ENCODE assay signal across 8 cellular contexts in genomic region chr12:30457621-30458289, GRCh38.
DNase-seq lines count a peak whose midpoint lies in the region; ATAC-seq and TF ChIP-seq lines count a peak whose summit lies in the region.

No MANE protein-coding gene starts in this region.

- ATAC-seq in activated T-cell treated with anti-CD3 and anti-CD28 coated beads, Interleukin-2, amount 50 U/mL, for 72 hours (replicated peaks in 1 of 2): no peak

- no peaks in the 10 kb centered on the region for H3K9me3 ChIP-seq in mesodermal cell (ENCODE audit: control insufficient read depth, low read length)

- no peak overlapping the region for H3K27ac Mint-ChIP-seq in activated T-cell treated with anti-CD3 and anti-CD28 coated beads, Interleukin-2, amount 50 U/mL, for 72 hours

- H3K4me3 ChIP-seq in cardiac fibroblast (replicated peaks in 1 of 2; ENCODE audit: low read depth in 2 of 2, low read length in 2 of 2) (no peak overlapping the region), mesodermal cell (ENCODE audit: extremely low read depth, insufficient read depth, low read length, poor library complexity, severe bottlenecking) (no peak overlapping the region)

- H3K36me3 ChIP-seq in mesodermal cell (ENCODE audit: control insufficient read depth, insufficient read depth, low read length): no peaks in the 10 kb centered on the region

- peak; percentile 77 for TF ChIP-seq CTCF in C4-2B (conservative IDR thresholded peaks at IDR 0.05)
- TF ChIP-seq CTCF in cardiac fibroblast (IDR thresholded peaks at IDR 0.05; ENCODE audit: low read depth, low read length): peak; percentile 57

- H3K36me3 Mint-ChIP-seq in activated T-cell treated with anti-CD3 and anti-CD28 coated beads, Interleukin-2, amount 50 U/mL, for 72 hours (ENCODE audit: insufficient read depth in 2 of 2): no peaks in the 10 kb centered on the region

- no peak overlapping the region for H3K4me3 Mint-ChIP-seq in activated T-cell treated with anti-CD3 and anti-CD28 coated beads, Interleukin-2, amount 50 U/mL, for 72 hours

- H3K9me3 Mint-ChIP-seq in activated T-cell treated with anti-CD3 and anti-CD28 coated beads, Interleukin-2, amount 50 U/mL, for 72 hours: peaks cover 0 to 2% of the 10 kb centered on the region in 2 donors

- H3K27ac ChIP-seq in C4-2B: peak overlapping the region; percentile 32; the same call in 1 of the 2 replicates
- peak overlapping the region; percentile 48 for H3K27ac ChIP-seq in mesodermal cell (ENCODE audit: low read depth, low read length, severe bottlenecking)

- no peaks in the 10 kb centered on the region for H3K27me3 Mint-ChIP-seq in activated T-cell treated with anti-CD3 and anti-CD28 coated beads, Interleukin-2, amount 50 U/mL, for 72 hours (ENCODE audit: low read depth)

- H3K4me1 ChIP-seq in mesodermal cell (ENCODE audit: control insufficient read depth, insufficient read depth, low read length, poor library complexity, severe bottlenecking): no peaks in the 10 kb centered on the region

- 56% methylated on average over 1 of the region's 3 CpGs; no CpG with 5 or more reads in 1 of the 2 experiments for WGBS in mesodermal cell (ENCODE audit: insufficient coverage in 2 of 2), 2 experiments

- no peaks in the 10 kb centered on the region for H3K4me1 Mint-ChIP-seq in activated T-cell treated with anti-CD3 and anti-CD28 coated beads, Interleukin-2, amount 50 U/mL, for 72 hours (ENCODE audit: low read depth)

- DNase-seq in LoVo (ENCODE audit: low spot score) (peak; percentile 70), cardiac fibroblast (ENCODE audit: low read depth in 2 of 2) (peak; percentile 93 to 94), NCI-H1048 (lab: John Stamatoyannopoulos, UW) (no peak), activated T-cell treated with anti-CD3 and anti-CD28 coated beads for 4 hours (no peak)
- no peak for DNase-seq in activated CD8-positive, alpha-beta memory T cell treated with anti-CD3 and anti-CD28 coated beads for 24 hours
- DNase-seq in activated T-cell treated with anti-CD3 and anti-CD28 coated beads, Interleukin-2, amount 50 U/mL, for 72 hours: no peak

Comparison
In these comparisons a context has a peak if more than half of its experiments do, and no peak if none do; other contexts are left out.
1. DNase-seq: peak in LoVo (single experiment) and cardiac fibroblast (2 of 2); none in activated CD8-positive, alpha-beta memory T cell treated with anti-CD3 and anti-CD28 coated beads for 24 hours (single experiment), activated T-cell treated with anti-CD3 and anti-CD28 coated beads, Interleukin-2, amount 50 U/mL, for 72 hours (0 of 2), NCI-H1048 (single experiment) and activated T-cell treated with anti-CD3 and anti-CD28 coated beads for 4 hours (single experiment).